9 cellular contexts compared by ENCODE assay signal in the genomic region with DNA sequence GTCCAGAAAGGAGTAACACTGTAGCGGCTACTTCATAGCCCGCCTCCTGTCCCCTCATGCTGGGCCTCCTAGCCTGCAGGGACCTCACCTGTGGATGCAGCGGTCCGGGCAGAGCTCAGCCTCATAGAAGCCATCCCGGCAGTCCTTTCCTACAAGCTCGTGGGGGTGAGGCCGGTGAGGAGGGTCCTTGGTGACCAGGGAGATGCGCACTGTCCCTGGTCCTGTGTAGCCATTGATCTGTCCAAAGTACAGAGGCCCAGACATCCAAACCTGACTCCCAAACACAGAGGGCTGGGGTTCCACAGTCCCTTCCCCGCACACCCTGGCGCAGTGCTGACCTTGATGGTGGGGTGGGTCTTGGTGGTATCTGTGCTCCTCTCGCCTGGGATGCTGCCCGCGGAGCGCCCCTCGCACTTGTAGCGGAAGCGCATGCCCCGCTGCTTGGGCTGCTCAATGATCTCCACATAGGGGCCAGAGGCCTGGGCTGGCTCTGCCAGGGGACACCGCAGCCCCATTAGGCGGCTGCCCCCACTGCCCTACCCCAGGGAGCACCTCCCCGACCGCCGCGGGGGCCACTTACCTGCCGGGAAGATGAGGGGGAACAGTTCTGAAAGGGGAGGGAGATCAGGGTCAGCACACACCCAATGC. TPM values are rescaled to one million over a fixed set of nuclear protein-coding genes. Genes with fewer than 3 reads are reported as not detected.
A peak's percentile ranks its signal among the peaks of the same experiment; 100 is the strongest.
DNase-seq lines count a peak whose midpoint lies in the region; ATAC-seq and TF ChIP-seq lines count a peak whose summit lies in the region.
"Had no signal": no experiment of that assay in that cellular context is flagged by ENCODE, and none has a peak within 500 bp of the region (broad histone marks: within the 10 kb centered on the region; RNA-seq: fewer than 3 reads in every experiment).

No MANE protein-coding gene starts in this region.

- H3K4me1 ChIP-seq in BE2C = no peaks in the 10 kb centered on the region
- H3K4me1 ChIP-seq in NT2/D1 (ENCODE audit: insufficient read depth, insufficient read length) = peaks cover 7% of the 10 kb centered on the region
- H3K4me1 ChIP-seq in effector memory CD4-positive, alpha-beta T cell (ENCODE audit: control insufficient read depth, insufficient read depth, low read length, poor library complexity, severe bottlenecking) = peaks cover 24% of the 10 kb centered on the region

- H3K4me1 Mint-ChIP-seq in nephron = peaks cover 7% of the 10 kb centered on the region

- H3K36me3 Mint-ChIP-seq in nephron (ENCODE audit: low read depth) = peaks cover 38% of the 10 kb centered on the region

- peak overlapping the region; percentile 100 for H3K27ac ChIP-seq in effector memory CD4-positive, alpha-beta T cell (ENCODE audit: insufficient read depth, low read length, poor library complexity, severe bottlenecking)

- no peak for DNase-seq in BE2C
- DNase-seq in NT2/D1 (ENCODE audit: low read depth, low spot score) = no peak
- no peak for DNase-seq in effector memory CD4-positive, alpha-beta T cell
- DNase-seq in middle frontal gyrus (ENCODE audit: extremely low spot score, low spot score) = no peak
- no peak for DNase-seq in stimulated activated CD8-positive, alpha-beta memory T cell treated with anti-CD3 and anti-CD28 coated beads, Interleukin-4, amount 100 ng/mL, for 48 hours
- DNase-seq in DMS53 (lab: John Stamatoyannopoulos, UW) = no peak
- DNase-seq: stimulated activated CD4-positive, alpha-beta T cell treated with anti-CD3 and anti-CD28 coated beads, Interleukin-4, amount 100 ng/mL, for 4 hours had no signal

- H3K27me3 Mint-ChIP-seq in nephron (ENCODE audit: low read depth) = no peaks in the 10 kb centered on the region

- H3K4me3 Mint-ChIP-seq in nephron = peak overlapping the region; percentile 83 to 89 (median 87)

- H3K9me3 ChIP-seq in BE2C = no peaks in the 10 kb centered on the region
- no peaks in the 10 kb centered on the region for H3K9me3 ChIP-seq in NT2/D1 (ENCODE audit: insufficient read depth, low read length)
- H3K9me3 ChIP-seq in effector memory CD4-positive, alpha-beta T cell (ENCODE audit: control insufficient read depth, low read length) = no peaks in the 10 kb centered on the region

- ATAC-seq in GM19455 (IDR thresholded peaks at IDR 0.05; ENCODE audit: unreplicated experiment) = no peak

- H3K36me3 ChIP-seq in BE2C = peaks cover 3% of the 10 kb centered on the region
- H3K36me3 ChIP-seq in NT2/D1 (ENCODE audit: insufficient read depth, insufficient read length, low read length) = peaks cover 51% of the 10 kb centered on the region
- H3K36me3 ChIP-seq in effector memory CD4-positive, alpha-beta T cell (ENCODE audit: control insufficient read depth, insufficient read depth, low read length) = peaks cover 48% of the 10 kb centered on the region

- H3K9me3 Mint-ChIP-seq in nephron = no peaks in the 10 kb centered on the region

- no peaks in the 10 kb centered on the region for H3K27me3 ChIP-seq in BE2C
- no peaks in the 10 kb centered on the region for H3K27me3 ChIP-seq in NT2/D1 (ENCODE audit: insufficient read depth, insufficient read length)
- no peaks in the 10 kb centered on the region for H3K27me3 ChIP-seq in effector memory CD4-positive, alpha-beta T cell (replicated peaks; ENCODE audit: control insufficient read depth, insufficient read depth, low read length, poor library complexity, severe bottlenecking)

- TF ChIP-seq CTCF in BE2C (IDR thresholded peaks at IDR 0.05; ENCODE audit: low read depth, low read length) (no peak), nephron (IDR thresholded peaks at IDR 0.05; ENCODE audit: unreplicated experiment in 3 of 3) (no peak)

- peak overlapping the region; percentile 95 for H3K9ac ChIP-seq in NT2/D1 (ENCODE audit: insufficient read length, low read depth)

- H3K4me3 ChIP-seq in BE2C (ENCODE audit: low read depth, low read length) = peak overlapping the region; percentile 74
- H3K4me3 ChIP-seq in NT2/D1 (ENCODE audit: insufficient read length, low read depth) = peak overlapping the region; percentile 83
- H3K4me3 ChIP-seq in effector memory CD4-positive, alpha-beta T cell (ENCODE audit: insufficient read depth, low read depth, low read length, poor library complexity, severe bottlenecking) = peak overlapping the region; percentile 87

- peak overlapping the region in 2 of 3 experiments; percentile 41 to 74 for H3K27ac Mint-ChIP-seq in nephron

RNA-seq across cellular contexts. Expression of a gene that starts 1.0 kb away (rescaled TPM):
- 108 TPM for polyA plus RNA-seq in BE2C (2012; ENCODE audit: insufficient read depth, insufficient read length, low read depth)

RNA-seq across cellular contexts. Expression of a gene that starts 23.8 kb away (rescaled TPM):
- 10.8 TPM for polyA plus RNA-seq in BE2C (2012; ENCODE audit: insufficient read depth, insufficient read length, low read depth)

RNA-seq across cellular contexts. Expression of a gene that starts 46.1 kb away (rescaled TPM):
- polyA plus RNA-seq in BE2C (2012; ENCODE audit: insufficient read depth, insufficient read length, low read depth) = 84.2 TPM

RNA-seq across cellular contexts. Expression of a gene that starts 47.7 kb away (rescaled TPM):
- polyA plus RNA-seq in BE2C (2012; ENCODE audit: insufficient read depth, insufficient read length, low read depth) = 38.5 TPM

RNA-seq across cellular contexts. Expression of a gene that starts 50.3 kb away (rescaled TPM):
- polyA plus RNA-seq in BE2C (2012; ENCODE audit: insufficient read depth, insufficient read length, low read depth) = 105 TPM
